Comparison of ENCODE assay signal across 8 cellular contexts in the genomic region with DNA sequence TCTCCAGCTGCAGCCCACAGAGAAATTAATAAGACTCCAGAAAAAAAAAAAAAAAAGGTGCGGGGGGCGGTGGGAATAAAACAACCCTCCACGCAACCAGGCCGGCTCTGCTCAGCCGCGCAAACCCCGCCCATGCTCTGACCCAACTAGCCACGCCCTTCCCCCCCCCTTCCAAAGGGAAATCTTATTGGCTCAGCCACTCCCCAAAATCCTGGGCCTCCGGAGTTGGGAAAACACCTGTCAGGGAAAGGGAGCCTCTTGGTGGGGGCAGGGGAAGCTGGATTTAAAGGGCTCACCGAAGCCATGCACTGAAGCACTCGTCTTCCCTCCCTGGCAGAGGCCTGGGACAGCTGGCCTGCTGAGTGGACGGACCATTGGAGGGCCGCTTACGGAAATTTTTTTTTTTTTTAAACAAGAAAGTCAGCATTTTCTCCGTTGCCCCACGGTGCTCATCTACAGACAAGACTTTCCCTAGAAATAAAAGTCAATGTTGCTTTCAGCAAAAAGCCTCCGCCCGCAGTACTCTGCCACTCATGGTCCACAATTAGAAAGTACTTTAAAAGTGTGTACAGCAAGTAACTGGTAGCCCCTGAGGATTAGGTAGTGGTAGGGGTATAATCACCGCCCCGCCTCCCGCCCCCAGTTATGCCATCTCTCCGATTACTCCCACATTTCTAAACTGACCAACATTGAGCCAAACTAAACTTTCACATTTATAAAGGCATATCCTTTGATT.
DNase-seq lines count a peak whose midpoint lies in the region; TF ChIP-seq lines count a peak whose summit lies in the region.

No MANE protein-coding gene starts in this region.

- DNase-seq in AG08395 (ENCODE audit: low spot score) (peak; percentile 52), HPDE6-E6E7 (ENCODE audit: extremely low spot score) (peak; percentile 49), anterior cingulate cortex (lab: John Stamatoyannopoulos, UW) (peak in 51 of 58 donors; percentile 4 to 83 (median 59)), iPS DF 6.9 (ENCODE audit: low read depth, low spot score) (no peak), retinal pigment epithelial cell (ENCODE audit: low read depth) (no peak), NCI-H1417 treated with DMSO at 0.1 percent for 48 hours (lab: John Stamatoyannopoulos, UW) (no peak), NCI-H226 (no peak), KG1 (lab: John Stamatoyannopoulos, UW) (no peak)

- TF ChIP-seq CTCF in retinal pigment epithelial cell (conservative IDR thresholded peaks at IDR 0.05; ENCODE audit: low read depth, low read length): no peak

- no peaks in the 10 kb centered on the region for H3K36me3 ChIP-seq in iPS DF 6.9 (ENCODE audit: control insufficient read depth, insufficient read depth, low read length)

- WGBS in iPS DF 6.9 (ENCODE audit: insufficient coverage, insufficient read length): no CpG with 5 or more reads among the region's 22 CpGs

- no peak overlapping the region for H3K27ac ChIP-seq in iPS DF 6.9 (ENCODE audit: low read length)

- no peaks in the 10 kb centered on the region for H3K9me3 ChIP-seq in iPS DF 6.9 (ENCODE audit: control insufficient read depth, insufficient read depth, low read length)

- peaks cover 25% of the 10 kb centered on the region for H3K27me3 ChIP-seq in iPS DF 6.9 (ENCODE audit: control insufficient read depth, insufficient read depth, low read length)

- H3K4me3 ChIP-seq in iPS DF 6.9 (ENCODE audit: low read length) (peak overlapping the region; percentile 89; the same call in 1 of the 2 replicates), retinal pigment epithelial cell (ENCODE audit: low read length) (peak overlapping the region; percentile 80)

- no peaks in the 10 kb centered on the region for H3K4me1 ChIP-seq in iPS DF 6.9 (ENCODE audit: control insufficient read depth, insufficient read depth, low read length)

Comparison
In these comparisons a context has a peak if more than half of its experiments do, and no peak if none do; other contexts are left out.
1. DNase-seq: peak in AG08395 (single experiment), HPDE6-E6E7 (single experiment) and anterior cingulate cortex (51 of 58); none in iPS DF 6.9 (single experiment), retinal pigment epithelial cell (single experiment), NCI-H1417 treated with DMSO at 0.1 percent for 48 hours (single experiment), NCI-H226 (single experiment) and KG1 (single experiment).